ENCODE assay signal across 8 cellular contexts in the genomic region with DNA sequence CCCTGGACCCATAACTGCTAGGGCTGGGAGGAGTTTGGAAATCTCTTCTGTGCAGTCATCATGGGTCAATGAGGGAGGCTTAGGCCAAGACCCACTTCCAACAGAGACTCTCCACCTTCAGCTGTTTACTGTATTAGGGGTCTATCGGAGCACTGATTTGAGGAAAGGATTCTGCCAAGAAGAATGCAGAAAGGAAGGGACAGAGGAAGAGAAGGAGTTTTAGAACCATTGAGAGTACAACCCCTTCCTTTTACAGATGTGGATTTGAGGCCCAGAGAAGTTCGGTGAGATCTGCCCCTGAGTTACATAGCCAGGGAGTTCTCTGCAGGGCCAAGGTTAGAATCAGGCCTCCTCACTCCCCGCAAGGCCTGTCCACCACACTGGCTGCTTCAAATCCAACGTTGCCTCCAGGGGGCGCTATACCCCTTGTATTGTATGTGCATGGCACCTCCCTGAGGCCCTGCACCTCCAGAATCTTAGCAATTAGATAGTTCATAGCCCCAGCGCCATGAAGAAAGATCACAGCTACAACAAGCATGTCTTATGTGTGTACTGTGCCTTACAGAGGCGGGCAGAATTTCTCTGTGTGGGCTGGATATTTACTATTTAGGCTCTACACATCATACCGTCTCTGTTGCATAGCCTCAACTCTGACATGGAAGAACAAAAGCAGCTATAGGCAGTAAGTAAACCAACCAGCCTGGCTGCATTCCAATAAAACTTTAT.
DNase-seq lines count a peak whose midpoint lies in the region; ATAC-seq and TF ChIP-seq lines count a peak whose summit lies in the region.

No MANE protein-coding gene starts in this region.

- H3K4me3 ChIP-seq in vagina = no peak overlapping the region

- H3K9me3 ChIP-seq in vagina = no peaks in the 10 kb centered on the region

- H3K4me1 ChIP-seq in vagina = no peaks in the 10 kb centered on the region

- peak; percentile 93 for ATAC-seq in GM21528 (IDR thresholded peaks at IDR 0.05; ENCODE audit: low FRiP score, unreplicated experiment)

- H3K27me3 ChIP-seq in vagina = no peaks in the 10 kb centered on the region

- DNase-seq in EL (peak; percentile 92), HuH-7 (ENCODE audit: low spot score) (peak; percentile 79), RPMI8226 (peak; percentile 76), glomerular endothelial cell (ENCODE audit: extremely low read depth, low read depth, low spot score) (peak; percentile 84), posterior cingulate gyrus (peak; percentile 58 to 96 (median 84)), vagina (ENCODE audit: extremely low spot score in 2 of 2) (peak in 1 of 2 donors; percentile 91)
- DNase-seq in activated effector memory CD4-positive, alpha-beta T cell treated with Interleukin-2 at 50 U/mL for 16 hours = peak; percentile 8

- TF ChIP-seq POLR2A in vagina (IDR thresholded peaks at IDR 0.05) = no peak

- H3K27ac ChIP-seq in vagina = no peak overlapping the region

- intact Hi-C loops in posterior cingulate gyrus (cut with DNase I) (loop anchor here (5.0 kb wide), 1 partner anchor 219 kb away; no protein-coding TSS in a partner anchor), vagina (cut with DNase I) (loop anchor here (10.0 kb wide), 1 partner anchor 424 kb away; no protein-coding TSS in a partner anchor)

- no peaks in the 10 kb centered on the region for H3K36me3 ChIP-seq in vagina

- TF ChIP-seq CTCF in vagina (IDR thresholded peaks at IDR 0.05) = peak; percentile 35 to 78 (median 69)
